In the genomic region with DNA sequence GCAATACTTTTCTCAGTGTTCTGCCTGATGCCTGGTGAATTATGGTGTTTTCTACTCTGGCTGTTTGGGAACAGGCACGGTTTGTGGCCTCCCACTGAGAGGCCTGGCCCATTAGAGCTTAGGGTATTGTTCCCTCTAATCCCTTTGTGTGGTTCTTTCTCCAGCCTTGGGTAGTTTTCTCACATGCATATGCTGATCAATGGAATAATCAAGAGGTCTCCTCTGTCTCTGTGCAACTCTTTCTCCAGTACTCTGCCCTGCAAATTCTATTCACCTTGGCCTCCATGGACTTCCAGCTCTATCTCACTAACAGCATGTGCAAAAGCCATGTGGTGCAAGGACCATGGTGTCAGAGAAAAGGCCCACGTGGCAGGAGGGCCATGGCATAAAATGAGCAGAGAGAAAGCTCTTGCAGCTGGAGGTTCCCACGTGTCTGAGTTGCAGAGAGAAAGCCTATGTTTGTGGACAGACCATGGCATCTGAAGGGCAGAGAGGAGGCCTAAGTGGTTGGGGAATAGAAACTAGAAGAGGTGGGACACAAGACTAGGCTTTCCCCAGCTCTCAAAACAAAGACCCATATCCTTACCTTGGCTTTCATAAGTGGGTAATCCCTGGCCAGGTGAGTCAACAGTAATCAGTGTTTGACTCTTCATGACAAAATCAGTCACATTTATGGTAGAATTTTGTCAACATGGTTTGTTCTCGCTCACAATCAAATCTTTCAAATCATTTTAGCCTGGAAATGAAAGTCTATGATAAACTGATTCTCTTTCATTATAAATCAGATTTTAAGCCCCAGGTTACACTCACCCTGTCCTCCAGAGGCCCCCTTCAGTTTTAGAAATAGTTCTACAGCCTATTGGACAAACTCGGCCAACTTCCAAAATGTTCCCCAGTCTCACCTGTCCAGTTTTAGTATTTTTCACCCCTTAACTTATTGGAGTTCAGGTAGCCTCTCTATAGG, we compare ENCODE assay signal across 1 cellular context.
A peak's percentile ranks its signal among the peaks of the same experiment; 100 is the strongest.
TF ChIP-seq lines count a peak whose summit lies in the region.

No MANE protein-coding gene starts in this region.

TF ChIP-seq in GM23338, 12 proteins besides CTCF, POLR2A, EP300 and RAD21:
- TF ChIP-seq ZNF462 (CRISPR knock-in tag; IDR thresholded peaks at IDR 0.05) = peak; percentile 91; the same call in 1 of the 2 replicates
- no peak for TF ChIP-seq STAT1 (IDR thresholded peaks at IDR 0.05; ENCODE audit: unreplicated experiment)
